In the genomic region with DNA sequence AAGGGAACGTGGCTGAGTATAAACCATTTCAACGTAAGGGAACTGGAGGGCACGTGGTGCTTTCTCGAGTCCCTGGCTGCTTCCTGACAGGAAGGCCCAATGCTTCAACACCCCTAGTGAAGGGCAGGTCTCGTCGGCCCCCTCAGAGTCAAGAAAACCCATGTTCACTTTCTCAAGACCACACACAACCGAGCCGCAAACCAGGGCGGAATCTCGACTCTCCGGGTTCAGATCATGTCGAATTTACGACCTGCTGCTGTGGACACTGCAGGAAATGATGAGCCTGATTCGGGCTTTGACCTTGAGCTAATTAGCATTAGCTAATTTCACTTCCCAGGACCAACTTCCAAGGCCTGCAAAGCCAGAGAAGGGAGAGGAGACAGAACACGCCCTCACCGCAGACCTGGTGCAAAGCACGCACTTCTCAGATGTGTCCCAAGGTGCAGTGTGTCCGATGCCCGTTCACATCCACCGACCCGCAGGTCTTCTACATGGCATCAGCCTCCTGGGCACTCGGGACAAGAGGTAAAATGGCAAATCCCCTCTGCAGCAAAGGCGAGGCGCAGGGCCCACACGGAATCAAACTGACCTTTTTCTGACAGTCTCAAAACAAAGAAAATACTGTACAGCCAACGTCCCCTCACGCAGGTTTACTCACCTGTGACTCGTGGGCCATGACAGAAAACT, we compare ENCODE assay signal across 13 cellular contexts.
A peak's percentile ranks its signal among the peaks of the same experiment; 100 is the strongest.
DNase-seq lines count a peak whose midpoint lies in the region; ATAC-seq and TF ChIP-seq lines count a peak whose summit lies in the region.
"Had no signal": no experiment of that assay in that cellular context is flagged by ENCODE, and none has a peak within 500 bp of the region (broad histone marks: within the 10 kb centered on the region; RNA-seq: fewer than 3 reads in every experiment).

No MANE protein-coding gene starts in this region.

- H3K27ac ChIP-seq in BLaER1, result no peak overlapping the region
- H3K27ac ChIP-seq in OCI-LY1 (ENCODE audit: low read depth, low read length, poor library complexity, severe bottlenecking), result peak overlapping the region; percentile 43
- peak overlapping the region; percentile 42 for H3K27ac ChIP-seq in osteoblast (ENCODE audit: low read depth, low read length)
- peak overlapping the region in 3 of 4 donors; percentile 37 to 69 (median 62) for H3K27ac ChIP-seq in gastrocnemius medialis
- H3K27ac ChIP-seq: C4-2B had no signal

- in situ Hi-C loops in gastrocnemius medialis (cut with MboI; ENCODE audit: low sequenced_read_pairs in 4 of 4), result loop anchor here in 1 of 4 donors (25.0 kb wide), 1 partner anchor 193 kb away; no protein-coding TSS in a partner anchor

- H3K4me2 ChIP-seq in BLaER1, result 0 out of 2 replicates have a peak overlapping the region, but pooled peaks have one; percentile 2
- no peak overlapping the region for H3K4me2 ChIP-seq in OCI-LY1 (ENCODE audit: low read length)
- H3K4me2 ChIP-seq in osteoblast (ENCODE audit: insufficient read depth, low read length), result no peak overlapping the region
- H3K4me2 ChIP-seq: GM23338 had no signal

- intact Hi-C loops in gastrocnemius medialis (cut with DNase I; ENCODE audit: low total_unique reads), result loop anchor here (5.0 kb wide), 1 partner anchor 193 kb away; no protein-coding TSS in a partner anchor

- H4K20me1 ChIP-seq in BLaER1 (peaks cover 100% of the 10 kb centered on the region), OCI-LY1 (ENCODE audit: insufficient read depth, low read length) (no peaks in the 10 kb centered on the region), osteoblast (ENCODE audit: insufficient read depth, low read length) (peaks cover 5% of the 10 kb centered on the region)

- H2AFZ ChIP-seq in OCI-LY1 (ENCODE audit: low read length) (no peak overlapping the region), osteoblast (ENCODE audit: low read length) (no peak overlapping the region)
- H2AFZ ChIP-seq: GM23338 had no signal

- H3F3A ChIP-seq in OCI-LY1 (ENCODE audit: insufficient read depth, low read length), result no peaks in the 10 kb centered on the region

- no peaks in the 10 kb centered on the region for H3K9me2 ChIP-seq in OCI-LY1 (ENCODE audit: low read depth, low read length)

- H3K27me3 ChIP-seq in BLaER1 (no peaks in the 10 kb centered on the region), OCI-LY1 (ENCODE audit: insufficient read depth, low read length) (no peaks in the 10 kb centered on the region), osteoblast (ENCODE audit: insufficient read depth, low read length) (no peaks in the 10 kb centered on the region), gastrocnemius medialis (no peaks in the 10 kb centered on the region)

- ATAC-seq in gastrocnemius medialis, result no peak
- ATAC-seq: GM12878, GM23338 had no signal

- TF ChIP-seq CTCF in OCI-LY1 (IDR thresholded peaks at IDR 0.05; ENCODE audit: low read length) (no peak), osteoblast (IDR thresholded peaks at IDR 0.05; ENCODE audit: extremely low read depth, low read depth, low read length) (no peak), gastrocnemius medialis (IDR thresholded peaks at IDR 0.05 in 4 of 5, conservative IDR thresholded peaks at IDR 0.05 in 1 of 5) (no peak)

- no peaks in the 10 kb centered on the region for H3K9me3 ChIP-seq in BLaER1
- H3K9me3 ChIP-seq in OCI-LY1 (ENCODE audit: low read length), result no peaks in the 10 kb centered on the region
- no peaks in the 10 kb centered on the region for H3K9me3 ChIP-seq in osteoblast (ENCODE audit: low read depth, low read length)
- H3K9me3 ChIP-seq in gastrocnemius medialis, result no peaks in the 10 kb centered on the region

- TF ChIP-seq POLR2A in gastrocnemius medialis (IDR thresholded peaks at IDR 0.05), result no peak

- no peak overlapping the region for H3K4me3 ChIP-seq in BLaER1
- H3K4me3 ChIP-seq in OCI-LY1 (ENCODE audit: low read depth, low read length, poor library complexity, severe bottlenecking), result no peak overlapping the region
- H3K4me3 ChIP-seq in osteoblast (ENCODE audit: insufficient read depth, low read length), result no peak overlapping the region
- no peak overlapping the region for H3K4me3 ChIP-seq in gastrocnemius medialis
- H3K4me3 ChIP-seq: GM12878, GM23338 had no signal

- H3K9ac ChIP-seq in BLaER1 (no peak overlapping the region), OCI-LY1 (ENCODE audit: low read length) (no peak overlapping the region)

- H3K79me2 ChIP-seq in OCI-LY1 (ENCODE audit: insufficient read depth, low read length) (peaks cover 50% of the 10 kb centered on the region), osteoblast (ENCODE audit: insufficient read depth, low read length) (peaks cover 95% of the 10 kb centered on the region)

- H3K4me1 ChIP-seq in BLaER1 (peaks cover 51% of the 10 kb centered on the region), OCI-LY1 (ENCODE audit: insufficient read depth, low read length, severe bottlenecking) (peaks cover 78% of the 10 kb centered on the region), osteoblast (ENCODE audit: insufficient read depth, low read length) (peaks cover 29% of the 10 kb centered on the region), gastrocnemius medialis (peaks cover 3 to 15% of the 10 kb centered on the region in 2 donors)

- DNase-seq in osteoblast (ENCODE audit: insufficient read length, low spot score, missing footprints) (peak; percentile 68), gastrocnemius medialis (no peak), NCI-H2107 treated with DMSO at 0.1 percent for 48 hours (lab: John Stamatoyannopoulos, UW; ENCODE audit: unreplicated experiment) (no peak), HK-2 (ENCODE audit: unreplicated experiment) (no peak), NCI-H1105 (lab: John Stamatoyannopoulos, UW) (no peak)
- DNase-seq: CD4-positive, alpha-beta memory T cell; DMS79; H7 had no signal

- H3K36me3 ChIP-seq in BLaER1, result peaks cover 7% of the 10 kb centered on the region; the same call in 1 of the 2 replicates
- H3K36me3 ChIP-seq in OCI-LY1 (ENCODE audit: insufficient read depth, low read length), result peaks cover 50% of the 10 kb centered on the region
- peaks cover 6% of the 10 kb centered on the region for H3K36me3 ChIP-seq in osteoblast (ENCODE audit: insufficient read depth, low read length)
- H3K36me3 ChIP-seq in gastrocnemius medialis, result no peaks in the 10 kb centered on the region
